Comparison of ENCODE assay signal across 21 cellular contexts in the genomic region with DNA sequence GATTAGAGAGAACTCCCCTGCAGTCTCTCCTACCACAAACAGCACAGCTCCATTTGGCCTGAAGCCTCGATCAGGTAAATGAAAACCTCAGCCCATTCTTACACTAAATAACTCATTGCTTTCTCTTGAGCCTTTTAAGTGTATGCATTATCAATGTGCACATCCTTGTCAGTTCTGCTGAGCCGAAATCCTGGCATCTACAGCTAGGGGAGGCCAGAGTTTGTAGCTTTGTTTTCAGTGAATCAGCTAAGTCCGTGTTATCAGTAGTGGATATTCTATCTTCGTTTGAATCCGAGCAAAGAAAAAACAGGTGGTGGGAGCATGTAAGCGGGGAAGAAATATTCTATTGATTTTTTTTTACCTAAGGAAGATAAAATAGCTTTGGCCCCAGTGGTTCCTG.
DNase-seq lines count a peak whose midpoint lies in the region; ATAC-seq and TF ChIP-seq lines count a peak whose summit lies in the region.
"Had no signal": no experiment of that assay in that cellular context is flagged by ENCODE, and none has a peak within 500 bp of the region (broad histone marks: within the 10 kb centered on the region; RNA-seq: fewer than 3 reads in every experiment).

No MANE protein-coding gene starts in this region.

- no peaks in the 10 kb centered on the region for H3K79me2 ChIP-seq in smooth muscle cell (ENCODE audit: low read depth)

- no peak overlapping the region for H3K9ac ChIP-seq in adipocyte (ENCODE audit: low read length)
- no peak overlapping the region for H3K9ac ChIP-seq in smooth muscle cell (ENCODE audit: low read depth)

- DNase-seq in NCI-H1417 (lab: John Stamatoyannopoulos, UW) (peak; percentile 0 to 72 (median 27)), NCI-H1417 treated with DMSO at 0.1 percent for 48 hours (lab: John Stamatoyannopoulos, UW) (no peak), adipocyte (ENCODE audit: low read depth) (peak; percentile 18), iPS-NIHi7 (ENCODE audit: extremely low spot score) (peak; percentile 12), smooth muscle cell (lab: John Stamatoyannopoulos, UW; ENCODE audit: unreplicated experiment) (no peak)
- DNase-seq: activated CD4-positive, alpha-beta T cell treated with anti-CD3 and anti-CD28 coated beads, Interleukin-2, amount 50 U/mL, for 1 hour; activated CD8-positive, alpha-beta memory T cell treated with anti-CD3 and anti-CD28 coated beads, Interleukin-2, amount 50 U/mL, for 48 hours; activated effector memory CD4-positive, alpha-beta T cell treated with Interleukin-2 at 50 U/mL for 16 hours; head of caudate nucleus; immature natural killer cell; MV-4-11; NCI-H2029; Peyer's patch; stimulated activated CD4-positive, alpha-beta T cell treated with anti-CD3 and anti-CD28 coated beads, Interleukin-2, amount 100 ng/mL, for 48 hours; stimulated activated naive B cell treated with anti-CD40 and anti-IgM and Interleukin-4, amounts not matched to agents 10 μg/mL and 1 μg/mL and 100 μg/mL, for 72 hours had no signal

- no peaks in the 10 kb centered on the region for H3F3A ChIP-seq in smooth muscle cell (ENCODE audit: low read depth)

- H2AFZ ChIP-seq in smooth muscle cell (ENCODE audit: low read depth): no peak overlapping the region

- H3K4me3 ChIP-seq in adipocyte (ENCODE audit: low read length) (no peak overlapping the region), smooth muscle cell (no peak overlapping the region), gastroesophageal sphincter (no peak overlapping the region)
- H3K4me3 ChIP-seq: coronary artery, lung, Peyer's patch, thoracic aorta had no signal

- TF ChIP-seq POLR2A in gastroesophageal sphincter (IDR thresholded peaks at IDR 0.05): no peak

- H3K27me3 ChIP-seq in adipocyte (replicated peaks; ENCODE audit: control insufficient read depth, insufficient read depth, low read length) (no peaks in the 10 kb centered on the region), smooth muscle cell (ENCODE audit: low read depth) (no peaks in the 10 kb centered on the region), gastroesophageal sphincter (no peaks in the 10 kb centered on the region)
- H3K27me3 ChIP-seq: Peyer's patch had no signal

- H3K36me3 ChIP-seq in adipocyte (ENCODE audit: control insufficient read depth, insufficient read depth, low read length, severe bottlenecking) (peaks cover 20% of the 10 kb centered on the region), smooth muscle cell (ENCODE audit: low read depth) (peaks cover 3% of the 10 kb centered on the region), gastroesophageal sphincter (peaks cover 0 to 73% of the 10 kb centered on the region in 2 donors)

- H3K4me2 ChIP-seq in smooth muscle cell: no peak overlapping the region

- TF ChIP-seq CTCF in smooth muscle cell (IDR thresholded peaks at IDR 0.05; ENCODE audit: borderline replicate concordance, insufficient read depth, poor library complexity, severe bottlenecking) (no peak), gastroesophageal sphincter (IDR thresholded peaks at IDR 0.05) (no peak)

- H3K4me1 ChIP-seq in adipocyte (ENCODE audit: control insufficient read depth, insufficient read depth, low read length) (no peaks in the 10 kb centered on the region), smooth muscle cell (ENCODE audit: low read depth) (no peaks in the 10 kb centered on the region), gastroesophageal sphincter (no peaks in the 10 kb centered on the region)
- H3K4me1 ChIP-seq: Peyer's patch had no signal

- H3K27ac ChIP-seq in smooth muscle cell (ENCODE audit: low read depth) (no peak overlapping the region), gastroesophageal sphincter (no peak overlapping the region)
- H3K27ac ChIP-seq: coronary artery, Peyer's patch, thoracic aorta had no signal

- TF ChIP-seq EP300 in gastroesophageal sphincter (IDR thresholded peaks at IDR 0.05): no peak

- WGBS in smooth muscle cell (ENCODE audit: low lambda C conversion rate): 80% methylated on average over 6 of the region's 6 CpGs
- WGBS in gastroesophageal sphincter (ENCODE audit: low coverage in 1 of 2), 2 donors: 67 to 80% methylated on average over 5 to 6 of the region's 6 CpGs

- H3K9me3 ChIP-seq in adipocyte (ENCODE audit: control insufficient read depth, low read length) (no peaks in the 10 kb centered on the region), smooth muscle cell (replicated peaks; ENCODE audit: low read depth) (no peaks in the 10 kb centered on the region), gastroesophageal sphincter (no peaks in the 10 kb centered on the region)
- H3K9me3 ChIP-seq: Peyer's patch, thoracic aorta had no signal

- H4K20me1 ChIP-seq in smooth muscle cell (ENCODE audit: low read depth): no peaks in the 10 kb centered on the region

- ATAC-seq in GM21367 (IDR thresholded peaks at IDR 0.05; ENCODE audit: unreplicated experiment) (no peak), gastroesophageal sphincter (no peak), HG02870 (IDR thresholded peaks at IDR 0.05; ENCODE audit: unreplicated experiment) (no peak)
- ATAC-seq: stimulated activated naive B cell treated with anti-CD40 and anti-IgM and Interleukin-4, amounts not matched to agents 10 μg/mL and 1 μg/mL and 100 μg/mL, for 72 hours had no signal

Comparison
In these comparisons a context has a peak if more than half of its experiments do, and no peak if none do; other contexts are left out.
1. DNase-seq: peak in NCI-H1417 (3 of 3), adipocyte (single experiment) and iPS-NIHi7 (single experiment); none in NCI-H1417 treated with DMSO at 0.1 percent for 48 hours (single experiment) and smooth muscle cell (single experiment).